Comparison of ENCODE assay signal across 15 cellular contexts in the genomic region with DNA sequence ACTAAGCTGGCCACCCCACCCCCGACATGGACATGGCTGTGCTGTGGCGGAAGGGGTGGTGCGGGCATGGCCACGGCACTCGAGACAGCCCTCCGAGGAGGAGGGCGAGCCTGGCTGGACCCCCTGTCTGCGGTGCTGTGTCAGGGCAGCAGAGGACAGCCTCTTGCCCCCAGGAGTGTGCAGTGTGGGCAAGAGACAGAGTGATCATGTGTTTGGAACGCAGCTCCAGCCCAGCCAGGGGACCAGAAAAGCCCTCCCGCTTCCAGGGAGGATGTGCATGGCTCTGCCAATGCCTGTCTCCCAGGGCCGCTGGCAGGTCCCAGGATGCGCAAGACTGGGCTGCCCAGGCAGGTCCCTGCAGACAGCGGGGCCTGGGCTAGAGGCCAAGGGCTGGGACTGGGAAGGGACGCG. TPM values are rescaled to one million over a fixed set of nuclear protein-coding genes. Genes with fewer than 3 reads are reported as not detected.
"Had no signal": no experiment of that assay in that cellular context is flagged by ENCODE, and none has a peak within 500 bp of the region (broad histone marks: within the 10 kb centered on the region; RNA-seq: fewer than 3 reads in every experiment).

No MANE protein-coding gene starts in this region.

RNA-seq across cellular contexts. Expression of a gene that starts 6.1 kb away (rescaled TPM):
- total RNA-seq: psoas muscle had no signal

RNA-seq across cellular contexts. Expression of a gene that starts 9.8 kb away (rescaled TPM):
- total RNA-seq: activated naive CD4-positive, alpha-beta T cell treated with anti-CD3 and anti-CD28 coated beads, Interleukin-2, amount 50 U/mL, for 72 hours; activated T-cell treated with anti-CD3 and anti-CD28 coated beads, Interleukin-2, amount 50 U/mL, for 72 hours; fibroblast of lung; fibroblast of villous mesenchyme; kidney epithelial cell; mesenteric fat pad; mucosa of descending colon; myocyte; psoas muscle; spleen; suprapubic skin; urinary bladder had no signal
- polyA plus RNA-seq: fibroblast of lung, psoas muscle, spleen, urinary bladder had no signal

RNA-seq across cellular contexts. Expression of a gene that starts 59.4 kb away (rescaled TPM):
- total RNA-seq: activated naive CD4-positive, alpha-beta T cell treated with anti-CD3 and anti-CD28 coated beads, Interleukin-2, amount 50 U/mL, for 72 hours; activated T-cell treated with anti-CD3 and anti-CD28 coated beads, Interleukin-2, amount 50 U/mL, for 72 hours; breast epithelium; dermis microvascular lymphatic vessel endothelial cell; fibroblast of lung; fibroblast of villous mesenchyme; kidney epithelial cell; lung; mesenteric fat pad; mucosa of descending colon; myocyte; psoas muscle; spleen; suprapubic skin; urinary bladder had no signal
- polyA plus RNA-seq: fibroblast of lung, lung, urinary bladder had no signal
